17 cellular contexts compared by ENCODE assay signal in genomic region chr10:120897343-120897742, GRCh38. TPM values are rescaled to one million over a fixed set of nuclear protein-coding genes. Genes with fewer than 3 reads are reported as not detected.
A peak's percentile ranks its signal among the peaks of the same experiment; 100 is the strongest.
DNase-seq lines count a peak whose midpoint lies in the region; ATAC-seq and TF ChIP-seq lines count a peak whose summit lies in the region.
"Had no signal": no experiment of that assay in that cellular context is flagged by ENCODE, and none has a peak within 500 bp of the region (broad histone marks: within the 10 kb centered on the region; RNA-seq: fewer than 3 reads in every experiment).

No MANE protein-coding gene starts in this region.

- no peak overlapping the region for H3K4ac ChIP-seq in IMR-90 (ENCODE audit: low read depth, low read length)

- H3K79me1 ChIP-seq in IMR-90 (ENCODE audit: low read depth in 1 of 2, low read length in 2 of 2): peaks cover 2 to 3% of the 10 kb centered on the region in 2 experiments; a peak in 2 of 4 replicates

- no peak overlapping the region for H2AK5ac ChIP-seq in IMR-90 (ENCODE audit: low read depth, low read length)

- ATAC-seq in IMR-90 (ENCODE audit: low read depth) (no peak), HG03378 (IDR thresholded peaks at IDR 0.05; ENCODE audit: unreplicated experiment) (no peak), GM18517 (IDR thresholded peaks at IDR 0.05; ENCODE audit: unreplicated experiment) (no peak)
- ATAC-seq: gastroesophageal sphincter had no signal

- H3K14ac ChIP-seq in IMR-90 (replicated peaks; ENCODE audit: low read depth, low read length): no peak overlapping the region

- H3K9me3 ChIP-seq in IMR-90 (ENCODE audit: control insufficient read depth, insufficient read depth, low read length): no peaks in the 10 kb centered on the region
- H3K9me3 ChIP-seq: gastroesophageal sphincter, MG63 had no signal

- H3K23ac ChIP-seq in IMR-90 (ENCODE audit: low read depth, low read length): no peak overlapping the region

- H2BK5ac ChIP-seq in IMR-90 (ENCODE audit: low read depth, low read length, poor library complexity, severe bottlenecking): no peak overlapping the region

- H2BK120ac ChIP-seq in IMR-90 (ENCODE audit: low read depth, low read length): no peak overlapping the region

- H3K27ac ChIP-seq in IMR-90 (ENCODE audit: insufficient read depth, low read length): no peak overlapping the region
- H3K27ac ChIP-seq: gastroesophageal sphincter had no signal

- no peak overlapping the region for H2BK20ac ChIP-seq in IMR-90 (ENCODE audit: low read depth, low read length)

- H3K4me2 ChIP-seq in IMR-90 (ENCODE audit: low read depth, low read length): no peak overlapping the region

- in situ Hi-C loops in IMR-90 (cut with MboI; ENCODE audit: low sequenced_read_pairs): no loop called here

- intact Hi-C loops in IMR-90 (cut with micrococcal nuclease): no loop called here

- H4K91ac ChIP-seq in IMR-90 (ENCODE audit: insufficient read depth, low read depth, low read length): no peak overlapping the region

- no peak overlapping the region for H4K5ac ChIP-seq in IMR-90 (ENCODE audit: low read depth, low read length)

- H3K9me1 ChIP-seq in IMR-90 (ENCODE audit: insufficient read depth, low read length): no peaks in the 10 kb centered on the region

- no peak overlapping the region for H4K8ac ChIP-seq in IMR-90 (ENCODE audit: low read depth in 2 of 2, low read length in 2 of 2)

- no peak overlapping the region for H3K4me3 ChIP-seq in IMR-90 (ENCODE audit: insufficient read depth, low read depth, low read length)
- H3K4me3 ChIP-seq: gastroesophageal sphincter, MG63 had no signal

- no peak for TF ChIP-seq RAD21 in IMR-90 (IDR thresholded peaks at IDR 0.05; ENCODE audit: low read length)

- CTCF ChIA-PET in IMR-90 (lab: Yijun Ruan, JAX): no interaction called here

- no peak overlapping the region for H3K18ac ChIP-seq in IMR-90 (ENCODE audit: low read depth, low read length)

- dilution Hi-C loops in IMR-90 (cut with HindIII; ENCODE audit: low sequenced_read_pairs, unreplicated experiment): no loop called here

- POLR2A ChIA-PET in IMR-90 (lab: Charles Lee; ENCODE audit: unreplicated experiment): no interaction called here

- no peak for TF ChIP-seq CTCF in IMR-90 (conservative IDR thresholded peaks at IDR 0.05; ENCODE audit: low read depth, low read length)

- TF ChIP-seq POLR2A in IMR-90 (IDR thresholded peaks at IDR 0.05; ENCODE audit: low read depth, low read length): no peak

- DNase-seq in COLO829 (ENCODE audit: low spot score) (peak; percentile 42), IMR-90 (peak; percentile 5), amniotic epithelial cell (ENCODE audit: low read depth) (peak; percentile 58), iris pigment epithelial cell (ENCODE audit: low read depth) (peak; percentile 27), NCI-H2227 treated with DMSO at 0.1 percent for 48 hours (lab: John Stamatoyannopoulos, UW) (no peak), HuH-7 (ENCODE audit: low spot score) (no peak)
- DNase-seq: activated CD4-positive, alpha-beta T cell treated with anti-CD3 and anti-CD28 coated beads for 48 hours; activated naive CD4-positive, alpha-beta T cell treated with anti-CD3 and anti-CD28 coated beads, Interleukin-2, amount 10 ng/mL, durations not matched to agents 7 days and 5 days; GDM1; MG63; natural killer cell; NCI-H146; NCI-H345; NK-92 treated with Interleukin-12 subunit alpha and Interleukin-12 subunit beta, amount 100 ng/mL, for 24 hours had no signal

- H2AK9ac ChIP-seq in IMR-90 (replicated peaks; ENCODE audit: low read depth, low read length, poor library complexity): no peak overlapping the region

- H2BK15ac ChIP-seq in IMR-90 (ENCODE audit: low read depth, low read length): no peak overlapping the region

- no peak overlapping the region for H3K9ac ChIP-seq in IMR-90 (ENCODE audit: low read depth, low read length)

- WGBS in IMR-90 (ENCODE audit: extremely low coverage in 2 of 2, insufficient read length in 1 of 2), 2 experiments: 67% methylated on average over 1 of the region's 2 CpGs; no CpG with 5 or more reads in 1 of the 2 experiments

- H3K4me1 ChIP-seq in IMR-90 (ENCODE audit: control insufficient read depth, insufficient read depth, low read length): no peaks in the 10 kb centered on the region
- H3K4me1 ChIP-seq: gastroesophageal sphincter had no signal

- no peak overlapping the region for H3K56ac ChIP-seq in IMR-90 (ENCODE audit: extremely low read depth, insufficient read depth, low read length)

- BruUV-seq in IMR-90 (replicated peaks; lab: Mats Ljungman, UMichigan): no TSS peak

- no peaks in the 10 kb centered on the region for H4K20me1 ChIP-seq in IMR-90 (ENCODE audit: insufficient read depth, low read length)

- no peaks in the 10 kb centered on the region for H3K27me3 ChIP-seq in IMR-90 (ENCODE audit: control insufficient read depth, insufficient read depth, low read length)
- H3K27me3 ChIP-seq: gastroesophageal sphincter, MG63 had no signal

- no peak overlapping the region for H2AFZ ChIP-seq in IMR-90 (replicated peaks; ENCODE audit: low read length, poor library complexity)

- peaks cover 15% of the 10 kb centered on the region for H3K36me3 ChIP-seq in IMR-90 (ENCODE audit: control insufficient read depth, insufficient read depth, low read length)

TF ChIP-seq in IMR-90, 13 proteins besides CTCF, POLR2A, EP300 and RAD21:
- no peak for TF ChIP-seq NFE2L2 (IDR thresholded peaks at IDR 0.05; ENCODE audit: low read depth, low read length)
- no peak for TF ChIP-seq SMC3 (IDR thresholded peaks at IDR 0.05; ENCODE audit: low read depth, low read length)
- TF ChIP-seq CEBPB (IDR thresholded peaks at IDR 0.05; ENCODE audit: low read depth, low read length): no peak
- TF ChIP-seq RFX5 (IDR thresholded peaks at IDR 0.05; ENCODE audit: low read depth, low read length): no peak
- TF ChIP-seq MAZ (IDR thresholded peaks at IDR 0.05; ENCODE audit: borderline replicate concordance, low read depth, low read length): no peak
- TF ChIP-seq MAFK (IDR thresholded peaks at IDR 0.05; ENCODE audit: low read depth, low read length): no peak
- TF ChIP-seq RCOR1 (IDR thresholded peaks at IDR 0.05; ENCODE audit: insufficient replicate concordance, low read length): no peak
- no peak for TF ChIP-seq MXI1 (IDR thresholded peaks at IDR 0.05; ENCODE audit: borderline replicate concordance, low read depth, low read length)
- TF ChIP-seq CHD1 (IDR thresholded peaks at IDR 0.05; ENCODE audit: low read depth, low read length): no peak

RNA-seq across cellular contexts. Expression of gene WDR11, which starts 46.2 kb away (rescaled TPM):
- 61.9 and 62.6 TPM in 2 replicates for total RNA-seq in IMR-90 (2012; rRNA removed)
- 26.6 and 31.6 TPM in 2 replicates for polyA plus RNA-seq in IMR-90 (2012; rRNA removed)
- 10.8 and 11.7 TPM in 2 replicates for polyA plus RNA-seq in IMR-90 (2012; cell fraction: cytosol; rRNA removed)
- 41.5 and 131 TPM in 2 replicates for polyA plus RNA-seq in IMR-90 (2012; cell fraction: nucleus; rRNA removed; ENCODE audit: low replicate concordance)

Comparison
In these comparisons a context has a peak if more than half of its experiments do, and no peak if none do; other contexts are left out.
1. DNase-seq: peak in COLO829 (single experiment), IMR-90 (single experiment), amniotic epithelial cell (single experiment) and iris pigment epithelial cell (single experiment); none in NCI-H2227 treated with DMSO at 0.1 percent for 48 hours (single experiment) and HuH-7 (single experiment).